Comparison of ENCODE assay signal across 10 cellular contexts in the genomic region with DNA sequence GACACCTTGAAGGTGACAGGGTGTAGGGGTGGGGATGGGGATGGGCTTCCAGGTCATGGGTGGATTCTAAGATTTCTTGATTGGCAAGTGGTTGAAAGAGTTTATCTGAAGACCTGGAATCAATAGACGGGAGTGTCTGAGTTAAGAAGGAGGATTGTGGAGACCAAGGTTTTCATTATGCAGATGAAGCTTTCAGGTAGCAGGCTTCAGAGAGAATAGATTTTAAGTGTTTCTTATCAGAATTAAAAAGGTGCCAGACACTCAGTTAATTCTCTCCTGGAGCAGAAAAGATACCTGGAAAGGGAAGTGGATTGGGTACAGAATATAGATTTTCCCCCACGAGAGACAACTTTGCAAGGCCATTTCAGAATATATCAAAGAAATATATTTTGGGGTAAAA.
"Had no signal": no experiment of that assay in that cellular context is flagged by ENCODE, and none has a peak within 500 bp of the region (broad histone marks: within the 10 kb centered on the region; RNA-seq: fewer than 3 reads in every experiment).

No MANE protein-coding gene starts in this region.

- H3K4me3 Mint-ChIP-seq: HFFc6 had no signal

- H3K9me3 Mint-ChIP-seq: HFFc6 had no signal

- H2AFZ ChIP-seq: GM23248 had no signal

- H3K4me3 ChIP-seq: GM23248, HAP-1, K562 had no signal

- H3K9ac ChIP-seq: GM23248 had no signal

- H3K36me3 ChIP-seq: HAP-1 had no signal

- ATAC-seq: HCT116, HepG2, K562 had no signal

- H3K4me1 ChIP-seq: HAP-1 had no signal

- H3K9me3 ChIP-seq: HAP-1 had no signal

- FAIRE-seq: H54, HepG2, K562 had no signal

- H3K27ac Mint-ChIP-seq: HFFc6 had no signal

- DNase-seq: GM23248, GOT3, HFFc6, KG1 had no signal

- H3K27ac ChIP-seq: GM23248, HL-60 had no signal
